20 cellular contexts compared by ENCODE assay signal in the genomic region with DNA sequence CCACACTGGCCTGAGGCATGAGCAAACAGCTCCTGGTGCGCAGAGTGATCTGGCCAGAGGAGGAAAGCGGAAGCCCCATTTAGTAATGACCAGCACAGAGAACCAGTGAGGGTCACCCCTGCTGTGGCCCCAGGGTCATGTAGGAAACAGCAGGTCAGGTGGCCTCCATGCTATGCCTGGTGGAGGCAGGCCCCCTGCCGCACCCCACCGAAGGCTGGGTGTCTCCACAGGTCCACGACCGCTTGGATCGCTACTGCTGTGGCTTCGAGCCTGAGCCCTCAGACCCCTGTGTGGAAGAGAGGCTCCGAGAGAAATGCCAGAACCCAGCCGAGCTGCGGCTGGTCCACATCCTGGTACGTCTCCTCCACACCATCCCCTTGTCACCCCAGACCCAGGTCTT.
"Had no signal": no experiment of that assay in that cellular context is flagged by ENCODE, and none has a peak within 500 bp of the region (broad histone marks: within the 10 kb centered on the region; RNA-seq: fewer than 3 reads in every experiment).

No MANE protein-coding gene starts in this region.

- H3K27me3 ChIP-seq: colonic mucosa, pancreas, right lobe of liver, tibial nerve, upper lobe of left lung had no signal

- H3K27ac ChIP-seq: colonic mucosa, left ventricle myocardium inferior, pancreas, right lobe of liver, thoracic aorta, tibial nerve, upper lobe of left lung had no signal

- H3K4me1 ChIP-seq: colonic mucosa, left ventricle myocardium inferior, pancreas, right lobe of liver, tibial nerve, upper lobe of left lung had no signal

- H3K36me3 ChIP-seq: colonic mucosa, left ventricle myocardium inferior, pancreas, right lobe of liver, upper lobe of left lung had no signal

- H3K4me3 ChIP-seq: colonic mucosa, left ventricle myocardium inferior, lung, mucosa of descending colon, pancreas, right lobe of liver, thoracic aorta, tibial nerve, upper lobe of left lung had no signal

- DNase-seq: colonic mucosa; dermis blood vessel endothelial cell; effector memory CD4-positive, alpha-beta T cell; erythroblast; left cardiac atrium; left ventricle myocardium inferior; mucosa of descending colon; naive thymus-derived CD4-positive, alpha-beta T cell; occipital lobe; pancreas; retina; right lobe of liver; small intestine; stimulated activated CD4-positive, alpha-beta T cell treated with anti-CD3 and anti-CD28 coated beads, Interleukin-15, amount 100 ng/mL, for 24 hours; stimulated activated CD4-positive, alpha-beta T cell treated with anti-CD3 and anti-CD28 coated beads, Interleukin-2, amount 100 ng/mL, for 48 hours; stimulated activated naive B cell treated with anti-CD40 and anti-IgM and Interleukin-4, amounts not matched to agents 10 μg/mL and 1 μg/mL and 100 μg/mL, for 72 hours had no signal

- ATAC-seq: left cardiac atrium; mucosa of descending colon; naive thymus-derived CD4-positive, alpha-beta T cell; pancreas; right lobe of liver; stimulated activated naive B cell treated with anti-CD40 and anti-IgM and Interleukin-4, amounts not matched to agents 10 μg/mL and 1 μg/mL and 100 μg/mL, for 72 hours had no signal

- H3K9me3 ChIP-seq: colonic mucosa had no signal
